Comparison of ENCODE assay signal across 8 cellular contexts in the genomic region with DNA sequence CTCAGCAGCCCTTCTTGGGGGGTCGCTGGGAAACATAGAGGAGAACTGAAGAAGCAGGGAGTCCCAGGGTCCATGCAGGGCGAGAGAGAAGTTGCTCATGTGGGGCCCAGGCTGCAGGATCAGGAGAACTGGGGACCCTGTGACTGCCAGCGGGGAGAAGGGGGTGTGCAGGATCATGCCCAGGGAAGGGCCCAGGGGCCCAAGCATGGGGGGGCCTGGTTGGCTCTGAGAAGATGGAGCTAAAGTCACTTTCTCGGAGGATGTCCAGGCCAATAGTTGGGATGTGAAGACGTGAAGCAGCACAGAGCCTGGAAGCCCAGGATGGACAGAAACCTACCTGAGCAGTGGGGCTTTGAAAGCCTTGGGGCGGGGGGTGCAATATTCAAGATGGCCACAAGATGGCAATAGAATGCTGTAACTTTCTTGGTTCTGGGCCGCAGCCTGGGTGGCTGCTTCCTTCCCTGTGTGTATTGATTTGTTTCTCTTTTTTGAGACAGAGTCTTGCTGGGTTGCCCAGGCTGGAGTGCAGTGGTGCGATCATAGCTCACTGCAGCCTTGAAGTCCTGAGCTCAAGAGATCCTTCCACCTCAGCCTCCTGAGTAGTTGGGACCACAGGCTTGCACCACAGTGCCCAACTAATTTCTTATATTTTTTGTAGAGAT. TPM values are rescaled to one million over a fixed set of nuclear protein-coding genes. Genes with fewer than 3 reads are reported as not detected.
DNase-seq lines count a peak whose midpoint lies in the region; ATAC-seq, FAIRE-seq and TF ChIP-seq lines count a peak whose summit lies in the region.

No MANE protein-coding gene starts in this region.

- POLR2A ChIA-PET in HepG2 (lab: Yijun Ruan, JAX) = interaction anchor here (0.8 to 2.4 kb wide), 3 partner anchors 190 to 211 kb away, joined by 3 to 11 read pairs (median 4); partner anchors contain the start of gene KANSL1

- FAIRE-seq in HepG2 (lab: Jason Lieb, UNC) = peak; percentile 95

- CTCF ChIA-PET in HepG2 (lab: Yijun Ruan, JAX; ENCODE audit: low intra/inter-chr PET ratio, low total read pairs) = interaction anchor here (1.2 to 4.3 kb wide), 4 partner anchors 41 to 210 kb away, joined by 4 to 37 read pairs (median 10); no protein-coding TSS in a partner anchor

- H3K4me3 ChIP-seq in HAP-1 = no peak overlapping the region
- H3K4me3 ChIP-seq in HepG2 (replicated peaks in 1 of 3; ENCODE audit: insufficient read depth in 1 of 3, low read depth in 2 of 3, low read length in 3 of 3) = peak overlapping the region; percentile 13 to 67 (median 39); a peak in 5 of 6 replicates

- H3K9me3 ChIP-seq in HAP-1 (no peaks in the 10 kb centered on the region), HepG2 (ENCODE audit: low read length) (no peaks in the 10 kb centered on the region)

- H3K4me1 ChIP-seq in HAP-1 (no peaks in the 10 kb centered on the region), HepG2 (ENCODE audit: insufficient read depth, low read length) (peaks cover 43% of the 10 kb centered on the region)

- TF ChIP-seq CTCF in C4-2B (conservative IDR thresholded peaks at IDR 0.05) = peak; percentile 91
- TF ChIP-seq CTCF in HepG2 (CRISPR knock-in tag; IDR thresholded peaks at IDR 0.05) = peak; percentile 98

- H3K36me3 ChIP-seq in HAP-1 (replicated peaks) (no peaks in the 10 kb centered on the region), HepG2 (replicated peaks in 1 of 2; ENCODE audit: control insufficient read depth in 1 of 2, insufficient read depth in 2 of 2, low read length in 2 of 2) (no peaks in the 10 kb centered on the region)

- no peak overlapping the region for H3K9ac ChIP-seq in HepG2 (ENCODE audit: insufficient read depth, low read depth, low read length)

- 12% methylated on average over 8 of the region's 8 CpGs for WGBS in HepG2 (ENCODE audit: low lambda C conversion rate)

- no peak for TF ChIP-seq POLR2A in HepG2 (IDR thresholded peaks at IDR 0.05; ENCODE audit: insufficient read depth in 1 of 2, low read depth in 2 of 2, low read length in 2 of 2)
- TF ChIP-seq POLR2A in GM18505 (IDR thresholded peaks at IDR 0.05; ENCODE audit: borderline replicate concordance, extremely low read depth, insufficient read depth, insufficient read length) = no peak

- peak; percentile 76 for ATAC-seq in HepG2
- ATAC-seq in GM18505 (IDR thresholded peaks at IDR 0.05; ENCODE audit: unreplicated experiment) = no peak

- peak; percentile 97 for TF ChIP-seq RAD21 in HepG2 (CRISPR knock-in tag; IDR thresholded peaks at IDR 0.05)

- intact Hi-C loops in HepG2 (cut with micrococcal nuclease; ENCODE audit: unreplicated experiment) = loop anchor here (1.0 to 5.0 kb wide), 3 partner anchors 42 to 285 kb away; no protein-coding TSS in a partner anchor

- in situ Hi-C loops in HAP-1 (cut with MboI; ENCODE audit: low sequenced_read_pairs) (loop anchor here (5.0 to 10.0 kb wide), 2 partner anchors 50 to 212 kb away; no protein-coding TSS in a partner anchor), HepG2 (cut with HindIII; ENCODE audit: extremely low pct_ligation_motif_present, low pct_unique_long_range_greater_than_20kb) (loop anchor here (5.0 to 25.0 kb wide), 3 partner anchors 40 to 835 kb away; no protein-coding TSS in a partner anchor)

- H2AFZ ChIP-seq in HepG2 (ENCODE audit: low read length) = no peak overlapping the region

- DNase-seq in HAP-1 (ENCODE audit: low spot score in 2 of 2) (peak; percentile 38 to 83), NCI-H460 (ENCODE audit: extremely low read depth, low read depth) (peak; percentile 56), HepG2 (ENCODE audit: low spot score) (peak; percentile 75)
- peak; percentile 82 for DNase-seq in activated CD4-positive, alpha-beta T cell treated with anti-CD3 and anti-CD28 coated beads for 48 hours
- DNase-seq in stimulated activated CD4-positive, alpha-beta T cell treated with anti-CD3 and anti-CD28 coated beads, TNF-alpha, amount 100 ng/mL, for 24 hours (ENCODE audit: low read depth in 3 of 3) = peak; percentile 52 to 68 (median 61)

- no peaks in the 10 kb centered on the region for H3K79me2 ChIP-seq in HepG2 (ENCODE audit: insufficient read depth, low read length)

- H3K27ac ChIP-seq in C4-2B (peak overlapping the region; percentile 76), cingulate gyrus (ENCODE audit: low read depth, low read length) (peak overlapping the region; percentile 23), HepG2 (ENCODE audit: extremely low read length, insufficient read depth, low read length) (no peak overlapping the region)

- no TSS peak for BruUV-seq in HepG2 (replicated peaks; lab: Mats Ljungman, UMichigan)

- no peaks in the 10 kb centered on the region for H3K27me3 ChIP-seq in HAP-1 (ENCODE audit: low read depth)
- H3K27me3 ChIP-seq in HepG2 (ENCODE audit: control insufficient read depth in 1 of 2, insufficient read depth in 2 of 2, low read length in 2 of 2) = 0 out of 5 replicates have a peak, but pooled peaks cover 0 to 1% of the 10 kb centered on the region in 2 experiments

- 0 out of 4 replicates have a peak, but pooled peaks of 1 of the 2 experiments have one; percentile 55 for TF ChIP-seq EP300 in HepG2 (IDR thresholded peaks at IDR 0.05; ENCODE audit: low read depth in 2 of 2, low read length in 2 of 2)
- TF ChIP-seq EP300 in HepG2 (CRISPR knock-in tag; IDR thresholded peaks at IDR 0.05; ENCODE audit: borderline replicate concordance) = no peak

- peak overlapping the region; percentile 92 for H3K4me2 ChIP-seq in HepG2 (ENCODE audit: low read depth, low read length)

- no peaks in the 10 kb centered on the region for H4K20me1 ChIP-seq in HepG2 (ENCODE audit: insufficient read depth, low read length)

TF ChIP-seq in HepG2, 621 proteins besides CTCF, POLR2A, EP300 and RAD21 (continues in another document):
- no peak for TF ChIP-seq RELA (CRISPR knock-in tag; IDR thresholded peaks at IDR 0.05)
- 0 out of 2 replicates have a peak, but pooled peaks have one; percentile 32 for TF ChIP-seq ZNF224 (CRISPR knock-in tag; IDR thresholded peaks at IDR 0.05)
- TF ChIP-seq KDM1A (CRISPR knock-in tag; IDR thresholded peaks at IDR 0.05) = peak; percentile 43; the same call in 1 of the 2 replicates
- peak; percentile 71; the same call in 1 of the 2 replicates for TF ChIP-seq DNMT1 (CRISPR knock-in tag; IDR thresholded peaks at IDR 0.05)
- TF ChIP-seq SIN3B (IDR thresholded peaks at IDR 0.05; ENCODE audit: low read length) = no peak
- peak; percentile 33; the same call in 1 of the 2 replicates for TF ChIP-seq HOXA3 (CRISPR knock-in tag; IDR thresholded peaks at IDR 0.05)
- peak; percentile 65 for TF ChIP-seq HIVEP1 (CRISPR knock-in tag; IDR thresholded peaks at IDR 0.05)
- no peak for TF ChIP-seq SMARCE1 (IDR thresholded peaks at IDR 0.05; ENCODE audit: borderline replicate concordance)
- TF ChIP-seq, protein P1, sequence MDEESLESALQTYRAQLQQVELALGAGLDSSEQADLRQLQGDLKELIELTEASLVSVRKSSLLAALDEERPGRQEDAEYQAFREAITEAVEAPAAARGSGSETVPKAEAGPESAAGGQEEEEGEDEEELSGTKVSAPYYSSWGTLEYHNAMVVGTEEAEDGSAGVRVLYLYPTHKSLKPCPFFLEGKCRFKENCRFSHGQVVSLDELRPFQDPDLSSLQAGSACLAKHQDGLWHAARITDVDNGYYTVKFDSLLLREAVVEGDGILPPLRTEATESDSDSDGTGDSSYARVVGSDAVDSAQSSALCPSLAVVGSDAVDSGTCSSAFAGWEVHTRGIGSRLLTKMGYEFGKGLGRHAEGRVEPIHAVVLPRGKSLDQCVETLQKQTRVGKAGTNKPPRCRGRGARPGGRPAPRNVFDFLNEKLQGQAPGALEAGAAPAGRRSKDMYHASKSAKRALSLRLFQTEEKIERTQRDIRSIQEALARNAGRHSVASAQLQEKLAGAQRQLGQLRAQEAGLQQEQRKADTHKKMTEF (CRISPR knock-in tag; IDR thresholded peaks at IDR 0.05) = peak; percentile 51; the same call in 1 of the 2 replicates
- peak; percentile 81; the same call in 1 of the 2 replicates for TF ChIP-seq EED (CRISPR knock-in tag; IDR thresholded peaks at IDR 0.05)
- TF ChIP-seq ZNF160 (CRISPR knock-in tag; IDR thresholded peaks at IDR 0.05) = peak; percentile 51; the same call in 1 of the 2 replicates
- peak; percentile 69; the same call in 1 of the 2 replicates for TF ChIP-seq KAT8 (CRISPR knock-in tag; IDR thresholded peaks at IDR 0.05)
- peak; percentile 77 for TF ChIP-seq RCOR2 (CRISPR knock-in tag; IDR thresholded peaks at IDR 0.05)

RNA-seq across cellular contexts. Expression of gene STH, which starts 3.4 kb away (rescaled TPM):
- not detected in 2 replicates for total RNA-seq in NCI-H460 (2014; rRNA removed; shearing (Covaris generic))
- not detected in 2 replicates for polyA plus RNA-seq in NCI-H460 (2014; cell fraction: nucleus; rRNA removed)
- not detected in 2 replicates for total RNA-seq in HepG2 (2016; rRNA removed; fragmentation: Illumina TruSeq; extraction: Trizol)
- total RNA-seq in HepG2 (2016; cell fraction: cytosol; rRNA removed; fragmentation: Illumina TruSeq; extraction: Trizol; ENCODE audit: low read depth) = not detected in 2 replicates
- not detected in 2 replicates for total RNA-seq in HepG2 (2016; cell fraction: insoluble cytoplasmic fraction; rRNA removed; fragmentation: Illumina TruSeq; extraction: Trizol)
- total RNA-seq in HepG2 (2016; cell fraction: membrane; rRNA removed; fragmentation: Illumina TruSeq; extraction: Trizol) = not detected in 2 replicates
- not detected in 2 replicates for total RNA-seq in HepG2 (2016; cell fraction: nucleus; rRNA removed; fragmentation: Illumina TruSeq; extraction: Trizol)
- polyA plus RNA-seq in HepG2 (2011; rRNA removed) = 0.37 TPM in 1 of 2 replicates, not detected in the other
- not detected in 2 replicates for polyA plus RNA-seq in HepG2 (2011; cell fraction: cytosol; rRNA removed)
- not detected in 2 replicates for polyA plus RNA-seq in HepG2 (2011; cell fraction: nucleus; rRNA removed)
- polyA plus RNA-seq in HepG2 (2012) = not detected in 2 replicates
- not detected in 2 replicates for polyA plus RNA-seq in HepG2 (2016; cell fraction: cytosol; fragmentation: Illumina TruSeq; extraction: Trizol; ENCODE audit: low read depth)
- not detected in 2 replicates for polyA plus RNA-seq in HepG2 (2016; cell fraction: insoluble cytoplasmic fraction; fragmentation: Illumina TruSeq; extraction: Trizol; ENCODE audit: low read depth)
- not detected in 2 replicates for polyA plus RNA-seq in HepG2 (2016; cell fraction: membrane; fragmentation: Illumina TruSeq; extraction: Trizol; ENCODE audit: low read depth)
- not detected in 2 replicates for polyA plus RNA-seq in HepG2 (2016; cell fraction: nucleus; fragmentation: Illumina TruSeq; extraction: Trizol; ENCODE audit: insufficient read depth, low read depth)
- polyA minus RNA-seq in HepG2 (2011; rRNA and poly(A)+ RNA removed; ENCODE audit: low replicate concordance) = 0.78 TPM in 1 of 2 replicates, not detected in the other
- not detected in 2 replicates for polyA minus RNA-seq in HepG2 (2011; cell fraction: cytosol; rRNA and poly(A)+ RNA removed)
- not detected in 2 replicates for polyA minus RNA-seq in HepG2 (2011; cell fraction: nucleus; rRNA and poly(A)+ RNA removed)
